1 cellular context compared by ENCODE assay signal in genomic region chr5:57650360-57651069, GRCh38.
A peak's percentile ranks its signal among the peaks of the same experiment; 100 is the strongest.
TF ChIP-seq lines count a peak whose summit lies in the region.

No MANE protein-coding gene starts in this region.

TF ChIP-seq in K562, 482 proteins besides CTCF, POLR2A, EP300 and RAD21 (continued from another document):
- TF ChIP-seq PCBP2 (IDR thresholded peaks at IDR 0.05; ENCODE audit: low read depth, low read length, poor library complexity, severe bottlenecking) (no peak), ZNF76 (CRISPR knock-in tag; IDR thresholded peaks at IDR 0.05; ENCODE audit: borderline replicate concordance) (no peak), TAF15 (IDR thresholded peaks at IDR 0.05; ENCODE audit: low read depth, low read length) (no peak), KLF13 (tag; IDR thresholded peaks at IDR 0.05; ENCODE audit: borderline replicate concordance, low read depth) (no peak), FOXA3 (CRISPR knock-in tag; conservative IDR thresholded peaks at IDR 0.05 in 1 of 2, IDR thresholded peaks at IDR 0.05 in 1 of 2) (0 out of 4 replicates have a peak, but pooled peaks of 1 of the 2 experiments have one; percentile 23), ARID2 (IDR thresholded peaks at IDR 0.05) (no peak), ETV6 (IDR thresholded peaks at IDR 0.05; ENCODE audit: borderline replicate concordance in 1 of 2, low read depth in 2 of 2, low read length in 1 of 2) (no peak), ETV6 (CRISPR knock-in tag; IDR thresholded peaks at IDR 0.05; ENCODE audit: borderline replicate concordance) (no peak), CBFA2T3 (IDR thresholded peaks at IDR 0.05) (peak; percentile 41; the same call in 1 of the 2 replicates), ZNF354B (CRISPR knock-in tag; IDR thresholded peaks at IDR 0.05) (no peak), SMC3 (conservative IDR thresholded peaks at IDR 0.05; ENCODE audit: insufficient read depth, low read depth, low read length) (peak; percentile 52), NR4A1 (CRISPR knock-in tag; IDR thresholded peaks at IDR 0.05) (no peak), NR4A1 (tag; IDR thresholded peaks at IDR 0.05) (no peak)
- TF ChIP-seq, protein P1, sequence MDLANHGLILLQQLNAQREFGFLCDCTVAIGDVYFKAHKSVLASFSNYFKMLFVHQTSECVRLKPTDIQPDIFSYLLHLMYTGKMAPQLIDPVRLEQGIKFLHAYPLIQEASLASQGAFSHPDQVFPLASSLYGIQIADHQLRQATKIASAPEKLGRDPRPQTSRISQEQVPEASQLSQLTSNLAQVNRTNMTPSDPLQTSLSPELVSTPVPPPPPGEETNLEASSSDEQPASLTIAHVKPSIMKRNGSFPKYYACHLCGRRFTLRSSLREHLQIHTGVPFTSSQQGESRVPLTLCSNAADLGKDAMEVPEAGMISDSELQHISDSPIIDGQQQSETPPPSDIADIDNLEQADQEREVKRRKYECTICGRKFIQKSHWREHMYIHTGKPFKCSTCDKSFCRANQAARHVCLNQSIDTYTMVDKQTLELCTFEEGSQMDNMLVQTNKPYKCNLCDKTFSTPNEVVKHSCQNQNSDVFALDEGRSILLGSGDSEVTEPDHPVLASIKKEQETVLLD (IDR thresholded peaks at IDR 0.05) = no peak
- TF ChIP-seq, protein P2, sequence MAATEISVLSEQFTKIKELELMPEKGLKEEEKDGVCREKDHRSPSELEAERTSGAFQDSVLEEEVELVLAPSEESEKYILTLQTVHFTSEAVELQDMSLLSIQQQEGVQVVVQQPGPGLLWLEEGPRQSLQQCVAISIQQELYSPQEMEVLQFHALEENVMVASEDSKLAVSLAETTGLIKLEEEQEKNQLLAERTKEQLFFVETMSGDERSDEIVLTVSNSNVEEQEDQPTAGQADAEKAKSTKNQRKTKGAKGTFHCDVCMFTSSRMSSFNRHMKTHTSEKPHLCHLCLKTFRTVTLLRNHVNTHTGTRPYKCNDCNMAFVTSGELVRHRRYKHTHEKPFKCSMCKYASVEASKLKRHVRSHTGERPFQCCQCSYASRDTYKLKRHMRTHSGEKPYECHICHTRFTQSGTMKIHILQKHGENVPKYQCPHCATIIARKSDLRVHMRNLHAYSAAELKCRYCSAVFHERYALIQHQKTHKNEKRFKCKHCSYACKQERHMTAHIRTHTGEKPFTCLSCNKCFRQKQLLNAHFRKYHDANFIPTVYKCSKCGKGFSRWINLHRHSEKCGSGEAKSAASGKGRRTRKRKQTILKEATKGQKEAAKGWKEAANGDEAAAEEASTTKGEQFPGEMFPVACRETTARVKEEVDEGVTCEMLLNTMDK (IDR thresholded peaks at IDR 0.05; ENCODE audit: borderline replicate concordance, insufficient read depth, low read depth, low read length, poor library complexity, severe bottlenecking) = no peak
TF ChIP-seq in K562: peak in this region for 9.
